Comparison of ENCODE assay signal across 8 cellular contexts in the genomic region with DNA sequence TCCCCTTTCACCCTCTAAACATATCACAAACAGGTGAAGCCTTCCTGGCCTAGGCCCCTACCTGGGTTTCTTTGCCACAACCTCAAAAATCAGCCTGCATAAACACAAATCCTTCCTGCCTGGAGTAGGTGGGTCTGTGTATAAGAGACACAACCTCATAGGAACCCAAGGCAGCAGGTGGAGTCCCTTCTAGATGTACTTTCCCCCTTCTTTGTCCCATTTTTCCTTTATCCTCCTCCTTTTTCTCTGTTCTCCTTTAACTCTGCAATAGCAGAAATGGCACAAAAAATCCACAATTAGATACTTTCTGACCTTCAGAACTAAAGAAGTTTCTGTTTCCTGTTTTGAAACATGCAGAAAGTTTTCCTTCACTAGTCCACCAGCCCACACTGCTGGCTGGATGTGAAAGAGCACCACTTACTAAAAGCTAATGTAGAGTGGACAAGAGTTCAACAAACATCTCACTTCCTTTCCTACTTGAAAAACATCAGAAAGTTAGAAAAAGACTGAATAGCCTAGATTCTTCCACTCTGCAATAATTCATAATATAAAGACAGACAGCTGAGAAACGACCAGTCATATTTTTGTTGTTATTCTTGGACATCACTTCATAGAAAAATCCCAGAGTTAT. TPM values are rescaled to one million over a fixed set of nuclear protein-coding genes. Genes with fewer than 3 reads are reported as not detected.
DNase-seq lines count a peak whose midpoint lies in the region; ATAC-seq and FAIRE-seq lines count a peak whose summit lies in the region.

No MANE protein-coding gene starts in this region.

- DNase-seq in pulmonary artery endothelial cell (ENCODE audit: low read depth, low spot score) (peak; percentile 66), AG20443 (ENCODE audit: low spot score) (no peak), head of caudate nucleus (no peak), DMS79 (lab: John Stamatoyannopoulos, UW) (no peak)
- DNase-seq in activated CD8-positive, alpha-beta memory T cell treated with anti-CD3 and anti-CD28 coated beads, Interleukin-2, amount 50 U/mL, for 48 hours = no peak

- ATAC-seq in GM18868 (IDR thresholded peaks at IDR 0.05; ENCODE audit: unreplicated experiment) (peak; percentile 80), HG03432 (IDR thresholded peaks at IDR 0.05; ENCODE audit: unreplicated experiment) (peak; percentile 65)

- FAIRE-seq in endometrium (lab: Jason Lieb, UNC) = peak; percentile 37

- intact Hi-C loops in head of caudate nucleus (cut with DNase I) = no loop called here

RNA-seq across cellular contexts. Expression of a gene that starts 11.2 kb away (rescaled TPM):
- 15.6 and 109 TPM in 2 replicates for total RNA-seq in pulmonary artery endothelial cell
